In the genomic region with DNA sequence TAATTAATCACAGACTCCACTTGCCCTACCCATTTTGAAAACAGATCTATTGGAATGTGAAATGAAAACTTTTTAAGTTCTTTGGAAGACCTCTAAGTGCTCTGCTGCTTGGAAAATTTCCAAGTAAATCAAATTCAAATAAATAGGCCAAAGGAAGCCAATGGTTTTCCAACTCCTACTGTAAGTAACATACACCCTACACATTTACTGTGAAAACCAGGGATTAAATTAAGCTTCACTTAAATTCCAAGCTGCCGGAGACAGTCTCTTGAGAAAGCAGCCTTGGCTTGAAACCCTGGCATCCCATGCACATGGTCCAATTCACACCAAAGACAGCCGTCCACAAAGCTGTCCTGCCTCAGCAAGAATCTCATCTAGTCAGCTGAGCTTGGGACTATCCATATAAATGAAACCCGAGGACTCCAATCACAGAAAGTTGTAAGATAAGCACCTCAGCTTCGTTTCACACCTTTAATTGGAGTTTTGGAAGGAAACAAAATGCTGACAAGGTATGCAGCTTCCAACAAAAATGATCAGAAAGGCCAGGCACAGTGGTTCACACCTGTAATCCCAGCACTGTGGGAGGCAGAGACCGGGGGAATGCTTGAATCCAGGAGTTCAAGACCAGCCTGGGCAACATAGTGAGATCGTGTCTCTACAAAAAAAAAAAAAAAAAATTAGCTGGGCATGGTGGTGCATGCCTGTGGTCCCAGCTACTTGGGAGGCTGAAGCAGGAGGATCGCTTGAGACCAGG, we compare ENCODE assay signal across 1 cellular context.
TF ChIP-seq lines count a peak whose summit lies in the region.

No MANE protein-coding gene starts in this region.

TF ChIP-seq in endothelial cell of umbilical vein, 7 proteins besides CTCF, POLR2A, EP300 and RAD21 (continued from another document):
- TF ChIP-seq POLR2AphosphoS5 (IDR thresholded peaks at IDR 0.05; ENCODE audit: insufficient read depth, low read depth, low read length) (no peak), JUN (IDR thresholded peaks at IDR 0.05; ENCODE audit: borderline replicate concordance, insufficient read depth, insufficient read length, low read depth) (no peak), EZH2 (IDR thresholded peaks at IDR 0.05; ENCODE audit: borderline replicate concordance, low read depth, low read length, severe bottlenecking) (no peak)
TF ChIP-seq in endothelial cell of umbilical vein: peak in this region for 0.
